In the genomic region with DNA sequence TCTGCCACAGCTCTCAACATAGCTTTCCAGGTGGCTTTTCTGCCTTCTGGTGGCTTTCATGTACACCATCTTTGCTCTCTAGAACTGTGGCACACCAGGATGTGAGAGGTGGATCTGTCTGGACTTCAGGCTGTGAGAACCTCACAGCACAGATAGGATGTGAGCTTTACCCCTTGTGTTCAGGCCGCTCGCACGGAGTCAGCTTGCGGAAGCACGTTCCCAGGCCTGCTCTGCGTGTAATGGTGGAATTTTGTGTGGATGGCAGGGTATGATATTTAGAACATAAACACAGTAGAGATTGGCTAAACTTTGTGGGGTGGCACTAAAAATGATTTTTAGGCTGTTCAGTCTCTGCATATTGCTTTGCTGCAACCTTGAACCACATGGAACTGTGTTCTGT, we compare ENCODE assay signal across 1 cellular context.
TF ChIP-seq lines count a peak whose summit lies in the region.

No MANE protein-coding gene starts in this region.

TF ChIP-seq in A549, 52 proteins besides CTCF, POLR2A, EP300 and RAD21:
- TF ChIP-seq CHD4 (IDR thresholded peaks at IDR 0.05; ENCODE audit: borderline replicate concordance) (no peak), JUNB (IDR thresholded peaks at IDR 0.05) (no peak), HEYL (CRISPR knock-in tag; IDR thresholded peaks at IDR 0.05) (no peak), HOXA7 (CRISPR knock-in tag; IDR thresholded peaks at IDR 0.05) (no peak), EHF (CRISPR knock-in tag; IDR thresholded peaks at IDR 0.05) (no peak), MAZ (IDR thresholded peaks at IDR 0.05; ENCODE audit: borderline replicate concordance, low read depth, low read length) (no peak), HOXB13 (CRISPR knock-in tag; IDR thresholded peaks at IDR 0.05; ENCODE audit: low read depth) (no peak), KDM1A (IDR thresholded peaks at IDR 0.05; ENCODE audit: low read depth) (no peak), TP53 (CRISPR knock-in tag; IDR thresholded peaks at IDR 0.05) (no peak), MAFK (IDR thresholded peaks at IDR 0.05; ENCODE audit: partially characterized antibody) (no peak), BHLHE40 (IDR thresholded peaks at IDR 0.05; ENCODE audit: low read depth, low read length) (no peak), CBX2 (IDR thresholded peaks at IDR 0.05; ENCODE audit: borderline replicate concordance, low read depth) (no peak), SMC3 (IDR thresholded peaks at IDR 0.05) (no peak), TFCP2L1 (CRISPR knock-in tag; IDR thresholded peaks at IDR 0.05) (no peak)
- TF ChIP-seq, protein P1, sequence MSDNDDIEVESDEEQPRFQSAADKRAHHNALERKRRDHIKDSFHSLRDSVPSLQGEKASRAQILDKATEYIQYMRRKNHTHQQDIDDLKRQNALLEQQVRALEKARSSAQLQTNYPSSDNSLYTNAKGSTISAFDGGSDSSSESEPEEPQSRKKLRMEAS (IDR thresholded peaks at IDR 0.05), result no peak
- TF ChIP-seq, protein P2, sequence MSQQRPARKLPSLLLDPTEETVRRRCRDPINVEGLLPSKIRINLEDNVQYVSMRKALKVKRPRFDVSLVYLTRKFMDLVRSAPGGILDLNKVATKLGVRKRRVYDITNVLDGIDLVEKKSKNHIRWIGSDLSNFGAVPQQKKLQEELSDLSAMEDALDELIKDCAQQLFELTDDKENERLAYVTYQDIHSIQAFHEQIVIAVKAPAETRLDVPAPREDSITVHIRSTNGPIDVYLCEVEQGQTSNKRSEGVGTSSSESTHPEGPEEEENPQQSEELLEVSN (IDR thresholded peaks at IDR 0.05; ENCODE audit: borderline replicate concordance, low read depth), result no peak
